Comparison of ENCODE assay signal across 13 cellular contexts in genomic region chr7:142812437-142813215, GRCh38. TPM values are rescaled to one million over a fixed set of nuclear protein-coding genes. Genes with fewer than 3 reads are reported as not detected.
DNase-seq lines count a peak whose midpoint lies in the region; ATAC-seq, FAIRE-seq and TF ChIP-seq lines count a peak whose summit lies in the region.
"Had no signal": no experiment of that assay in that cellular context is flagged by ENCODE, and none has a peak within 500 bp of the region (broad histone marks: within the 10 kb centered on the region; RNA-seq: fewer than 3 reads in every experiment).

No MANE protein-coding gene starts in this region.

- H3K79me2 ChIP-seq in GM12878 (ENCODE audit: control insufficient read depth, insufficient read depth, low read length): no peaks in the 10 kb centered on the region

- peaks cover 73% of the 10 kb centered on the region for H3K4me1 Mint-ChIP-seq in activated T-cell treated with anti-CD3 and anti-CD28 coated beads, Interleukin-2, amount 50 U/mL, for 24 hours (ENCODE audit: low read depth)
- H3K4me1 Mint-ChIP-seq in stimulated activated naive CD8-positive, alpha-beta T cell treated with anti-CD3 and anti-CD28 coated beads, Interleukin-15, amount 100 ng/mL, for 72 hours: peaks cover 66% of the 10 kb centered on the region

- no peaks in the 10 kb centered on the region for H3K9me3 Mint-ChIP-seq in activated T-cell treated with anti-CD3 and anti-CD28 coated beads, Interleukin-2, amount 50 U/mL, for 24 hours
- H3K9me3 Mint-ChIP-seq in stimulated activated naive CD8-positive, alpha-beta T cell treated with anti-CD3 and anti-CD28 coated beads, Interleukin-15, amount 100 ng/mL, for 72 hours: no peaks in the 10 kb centered on the region

- SMC1A ChIA-PET in GM12878 (lab: Charles Lee; ENCODE audit: uncharacterized antibody, unreplicated experiment): interaction anchor here (0.6 to 12.9 kb wide), 31 partner anchors 7 to 232 kb away, joined by 3 to 786 read pairs (median 4); partner anchors contain the start of genes EPHB6 and PRSS2

- H3K36me3 ChIP-seq in GM12878 (ENCODE audit: control insufficient read depth in 2 of 2, insufficient read depth in 2 of 2, low read length in 1 of 2): no peaks in the 10 kb centered on the region
- H3K36me3 ChIP-seq: adrenal gland, heart right ventricle had no signal

- RAD21 ChIA-PET in GM12878 (lab: Charles Lee; ENCODE audit: unreplicated experiment): interaction anchor here (0.7 to 13.5 kb wide), 29 partner anchors 9 to 227 kb away, joined by 3 to 813 read pairs (median 6); partner anchors contain the start of gene PRSS2

- H2AFZ ChIP-seq in GM12878 (ENCODE audit: control insufficient read depth, low read depth, low read length): no peak overlapping the region

- no peak for TF ChIP-seq POLR2A in GM12878 (IDR thresholded peaks at IDR 0.05; ENCODE audit: low read depth, low read length)

- H3K36me3 Mint-ChIP-seq in activated T-cell treated with anti-CD3 and anti-CD28 coated beads, Interleukin-2, amount 50 U/mL, for 24 hours (ENCODE audit: low read depth): no peaks in the 10 kb centered on the region

- POLR2A ChIA-PET in GM12878 (lab: Charles Lee): interaction anchor here (1.1 to 15.3 kb wide), 7 partner anchors 9 to 104 kb away, joined by 3 to 325 read pairs (median 7); partner anchors contain the start of gene PRSS2

- CTCF ChIA-PET in GM12878 (lab: Yijun Ruan, JAX): interaction anchor here (0.9 to 28.6 kb wide), 26 partner anchors 8 to 255 kb away, joined by 3 to 1055 read pairs (median 8); partner anchors contain the start of gene PRSS2

- 24% methylated on average over 7 of the region's 7 CpGs for WGBS in GM12878 (ENCODE audit: insufficient coverage, insufficient replicate concordance, low lambda C conversion rate, missing lambda C conversion rate)

- H3K9ac ChIP-seq in GM12878 (ENCODE audit: control insufficient read depth, insufficient read depth, low read length): no peak overlapping the region

- TF ChIP-seq CTCF in GM12878 (IDR thresholded peaks at IDR 0.05 in 2 of 3, conservative IDR thresholded peaks at IDR 0.05 in 1 of 3; ENCODE audit: control insufficient read depth in 2 of 3, extremely low read depth in 1 of 3, insufficient read depth in 1 of 3, low read depth in 3 of 3, low read length in 3 of 3): no peak

- H3K9me3 ChIP-seq in GM12878 (replicated peaks; ENCODE audit: control insufficient read depth, insufficient read depth, low read length): no peaks in the 10 kb centered on the region
- H3K9me3 ChIP-seq: adrenal gland, heart right ventricle had no signal

- H3K27ac ChIP-seq in GM12878 (ENCODE audit: control insufficient read depth, insufficient read depth): no peak overlapping the region
- H3K27ac ChIP-seq: adrenal gland, heart right ventricle had no signal

- no TSS peak for BruUV-seq in GM12878 (replicated peaks; lab: Mats Ljungman, UMichigan)

- H4K20me1 ChIP-seq in GM12878 (ENCODE audit: control insufficient read depth, insufficient read depth): no peaks in the 10 kb centered on the region

- in situ Hi-C loops in GM12878 (cut with MboI) (loop anchor here (5.0 kb wide), 2 partner anchors 140 to 180 kb away; no protein-coding TSS in a partner anchor), G401 (cut with HindIII; ENCODE audit: low sequenced_read_pairs) (no loop called here)

- H3K4me3 ChIP-seq in GM12878: no peak overlapping the region
- H3K4me3 ChIP-seq: adrenal gland, heart right ventricle had no signal

- peaks cover 32% of the 10 kb centered on the region for H3K4me1 ChIP-seq in GM12878 (ENCODE audit: control insufficient read depth, insufficient read depth, low read length)
- H3K4me1 ChIP-seq: adrenal gland, heart right ventricle had no signal

- H3K4me3 Mint-ChIP-seq in activated T-cell treated with anti-CD3 and anti-CD28 coated beads, Interleukin-2, amount 50 U/mL, for 24 hours: peak overlapping the region; percentile 61
- peak overlapping the region; percentile 49 to 84 for H3K4me3 Mint-ChIP-seq in stimulated activated naive CD8-positive, alpha-beta T cell treated with anti-CD3 and anti-CD28 coated beads, Interleukin-15, amount 100 ng/mL, for 72 hours

- peak; percentile 43 for DNase-seq in activated T-cell treated with anti-CD3 and anti-CD28 coated beads, Interleukin-2, amount 50 U/mL, for 24 hours
- no peak for DNase-seq in activated T-cell treated with anti-CD3 and anti-CD28 coated beads, Interleukin-2, amount 50 U/mL, for 48 hours
- DNase-seq in NCI-H82 (lab: John Stamatoyannopoulos, UW) (peak; percentile 70), GM12878 (ENCODE audit: low read depth, low spot score) (no peak), G401 (ENCODE audit: low spot score) (no peak), globus pallidus (ENCODE audit: low spot score) (no peak)
- no peak for DNase-seq in stimulated activated naive CD8-positive, alpha-beta T cell treated with anti-CD3 and anti-CD28 coated beads, Interleukin-15, amount 100 ng/mL, for 72 hours
- DNase-seq: adrenal gland, heart right ventricle, NCI-H1105 treated with DMSO at 0.1 percent for 48 hours had no signal

- no peak overlapping the region for H3K4me2 ChIP-seq in GM12878 (ENCODE audit: control insufficient read depth, insufficient read depth)

- no peak for FAIRE-seq in GM12878 (lab: Jason Lieb, UNC)
- FAIRE-seq: TTC549 had no signal

- H3K27me3 Mint-ChIP-seq in activated T-cell treated with anti-CD3 and anti-CD28 coated beads, Interleukin-2, amount 50 U/mL, for 24 hours: no peaks in the 10 kb centered on the region
- H3K27me3 Mint-ChIP-seq in stimulated activated naive CD8-positive, alpha-beta T cell treated with anti-CD3 and anti-CD28 coated beads, Interleukin-15, amount 100 ng/mL, for 72 hours: no peaks in the 10 kb centered on the region

- intact Hi-C loops in GM12878 (cut with micrococcal nuclease; ENCODE audit: unreplicated experiment): no loop called here

- H3K27me3 ChIP-seq in GM12878 (replicated peaks in 1 of 2; ENCODE audit: control insufficient read depth in 2 of 2, insufficient read depth in 2 of 2, low read length in 1 of 2): no peaks in the 10 kb centered on the region

- TF ChIP-seq RAD21 in GM12878 (IDR thresholded peaks at IDR 0.05; ENCODE audit: insufficient read depth, low read depth, low read length): no peak

- ATAC-seq in GM12878 (peak; percentile 5; the same call in 2 of the 3 replicates), HG02884 (IDR thresholded peaks at IDR 0.05; ENCODE audit: unreplicated experiment) (no peak)
- no peak for ATAC-seq in stimulated activated naive CD8-positive, alpha-beta T cell treated with anti-CD3 and anti-CD28 coated beads, Interleukin-15, amount 100 ng/mL, for 72 hours
- ATAC-seq: heart right ventricle had no signal

- peak overlapping the region; percentile 94 for H3K27ac Mint-ChIP-seq in activated T-cell treated with anti-CD3 and anti-CD28 coated beads, Interleukin-2, amount 50 U/mL, for 24 hours
- peak overlapping the region; percentile 3 to 87 for H3K27ac Mint-ChIP-seq in stimulated activated naive CD8-positive, alpha-beta T cell treated with anti-CD3 and anti-CD28 coated beads, Interleukin-15, amount 100 ng/mL, for 72 hours

- TF ChIP-seq EP300 in GM12878 (IDR thresholded peaks at IDR 0.05; ENCODE audit: borderline replicate concordance in 1 of 2, control insufficient read depth in 1 of 2, low read depth in 2 of 2, low read length in 2 of 2): no peak

RNA-seq across cellular contexts. Expression of gene PRSS2, which starts 41.9 kb away (rescaled TPM):
- total RNA-seq in GM12878 (2013; cell fraction: nucleolus; rRNA removed): not detected in 2 replicates
- total RNA-seq in GM12878 (2014; rRNA removed) (not detected in 2 replicates), GM12878 (2014; rRNA removed; fragmentation: Illumina TruSeq; extraction: Trizol) (not detected in 2 replicates), GM12878 (2021) (28.8 and 35.7 TPM in 2 replicates)
- not detected for polyA plus RNA-seq in GM12878 (2011; ENCODE audit: low read depth)
- polyA plus RNA-seq in GM12878 (2011; rRNA removed) (0.41 TPM in 1 of 2 replicates, not detected in the other), GM12878 (2014; fragmentation: Illumina TruSeq; extraction: Trizol) (not detected in 2 replicates), GM12878 (2014; fragmentation: Nextera tagmentation; extraction: Ambion mirVana) (not detected), GM12878 (2014; rRNA removed) (0.28 TPM in 1 of 2 replicates, not detected in the other), GM12878 (2016; fragmentation: Nextera tagmentation; extraction: Ambion mirVana) (under 1 TPM in 1 of 2 experiments, not detected in 1; 0.21 TPM)
- 0.40 and 0.53 TPM in 2 replicates for polyA plus RNA-seq in GM12878 (2011; cell fraction: cytosol; rRNA removed)
- 0.37 and 1.0 TPM in 2 replicates for polyA plus RNA-seq in GM12878 (2011; cell fraction: nucleus; rRNA removed)
- 0.25 and 0.28 TPM in 2 replicates for polyA plus RNA-seq in GM12878 (2012)
- polyA minus RNA-seq in GM12878 (2011; rRNA and poly(A)+ RNA removed): 0.82 TPM in 1 of 2 replicates, not detected in the other
- polyA minus RNA-seq in GM12878 (2011; cell fraction: cytosol; rRNA and poly(A)+ RNA removed): not detected in 2 replicates
- not detected in 2 replicates for polyA minus RNA-seq in GM12878 (2011; cell fraction: nucleus; rRNA and poly(A)+ RNA removed)
- not detected in 2 replicates for total RNA-seq in G401 (2014; rRNA removed; shearing (Covaris generic))
- total RNA-seq: mononuclear cell had no signal

RNA-seq across cellular contexts. Expression of gene EPHB6, which starts 42.2 kb away (rescaled TPM):
- total RNA-seq in GM12878 (2013; cell fraction: nucleolus; rRNA removed): 0.69 and 1.5 TPM in 2 replicates
- total RNA-seq in GM12878 (2014; rRNA removed): 0.34 TPM in 1 of 2 replicates, not detected in the other
- total RNA-seq in GM12878 (2014; rRNA removed; fragmentation: Illumina TruSeq; extraction: Trizol): 0.22 TPM in 1 of 2 replicates, not detected in the other
- total RNA-seq in GM12878 (2021): 0.41 and 0.93 TPM in 2 replicates
- not detected for polyA plus RNA-seq in GM12878 (2011; ENCODE audit: low read depth)
- polyA plus RNA-seq in GM12878 (2011; rRNA removed): 0.49 and 1.3 TPM in 2 replicates
- 1.5 and 2.3 TPM in 2 replicates for polyA plus RNA-seq in GM12878 (2011; cell fraction: cytosol; rRNA removed)
- polyA plus RNA-seq in GM12878 (2011; cell fraction: nucleus; rRNA removed): 9.0 and 10.4 TPM in 2 replicates
- polyA plus RNA-seq in GM12878 (2012): 0.18 TPM in 2 replicates
- 0.06 TPM in 1 of 2 replicates, not detected in the other for polyA plus RNA-seq in GM12878 (2014; fragmentation: Illumina TruSeq; extraction: Trizol)
- polyA plus RNA-seq in GM12878 (2014; fragmentation: Nextera tagmentation; extraction: Ambion mirVana): under 1 TPM in 1 of 2 experiments, not detected in 1; 0.11 TPM
- 0.68 and 0.88 TPM in 2 replicates for polyA plus RNA-seq in GM12878 (2014; rRNA removed)
- polyA plus RNA-seq in GM12878 (2016; fragmentation: Nextera tagmentation; extraction: Ambion mirVana): under 1 TPM in 1 of 2 experiments, not detected in 1; 0.47 TPM
- polyA minus RNA-seq in GM12878 (2011; rRNA and poly(A)+ RNA removed): 0.95 and 2.0 TPM in 2 replicates
- polyA minus RNA-seq in GM12878 (2011; cell fraction: cytosol; rRNA and poly(A)+ RNA removed): 2.9 and 3.8 TPM in 2 replicates
- 1.3 and 2.5 TPM in 2 replicates for polyA minus RNA-seq in GM12878 (2011; cell fraction: nucleus; rRNA and poly(A)+ RNA removed)
- not detected in 2 replicates for total RNA-seq in G401 (2014; rRNA removed; shearing (Covaris generic))

Comparison
In these comparisons a context has a peak if more than half of its experiments do, and no peak if none do; other contexts are left out.
1. DNase-seq: peak in activated T-cell treated with anti-CD3 and anti-CD28 coated beads, Interleukin-2, amount 50 U/mL, for 24 hours (single experiment) and NCI-H82 (single experiment); none in activated T-cell treated with anti-CD3 and anti-CD28 coated beads, Interleukin-2, amount 50 U/mL, for 48 hours (0 of 2), GM12878 (single experiment), stimulated activated naive CD8-positive, alpha-beta T cell treated with anti-CD3 and anti-CD28 coated beads, Interleukin-15, amount 100 ng/mL, for 72 hours (0 of 2), G401 (single experiment) and globus pallidus (single experiment).